Comparison of ENCODE assay signal across 11 cellular contexts in genomic region chr5:89293849-89294248, GRCh38.
DNase-seq lines count a peak whose midpoint lies in the region; ATAC-seq and TF ChIP-seq lines count a peak whose summit lies in the region.
"Had no signal": no experiment of that assay in that cellular context is flagged by ENCODE, and none has a peak within 500 bp of the region (broad histone marks: within the 10 kb centered on the region; RNA-seq: fewer than 3 reads in every experiment).

No MANE protein-coding gene starts in this region.

- H3K4me3 ChIP-seq in fibroblast of lung (replicated peaks in 1 of 4; ENCODE audit: control extremely low read depth in 1 of 4, insufficient read depth in 1 of 4, low read depth in 3 of 4, low read length in 4 of 4), result no peak overlapping the region

- no peaks in the 10 kb centered on the region for H3K4me1 Mint-ChIP-seq in stimulated activated naive CD8-positive, alpha-beta T cell treated with anti-CD3 and anti-CD28 coated beads, Interleukin-15, amount 100 ng/mL, for 72 hours

- no peaks in the 10 kb centered on the region for H4K20me1 ChIP-seq in fibroblast of lung (ENCODE audit: control insufficient read depth, extremely low read depth, insufficient read depth, low read length)

- no peaks in the 10 kb centered on the region for H3K27me3 Mint-ChIP-seq in stimulated activated naive CD8-positive, alpha-beta T cell treated with anti-CD3 and anti-CD28 coated beads, Interleukin-15, amount 100 ng/mL, for 72 hours

- H3K4me1 ChIP-seq in fibroblast of lung (ENCODE audit: control insufficient read depth, extremely low read depth, insufficient read depth, low read length), result no peaks in the 10 kb centered on the region

- no peaks in the 10 kb centered on the region for H3K9me3 ChIP-seq in fibroblast of lung (ENCODE audit: control insufficient read depth, insufficient read depth, low read depth, low read length)

- peak; percentile 42 for DNase-seq in GM03348 (ENCODE audit: low spot score)
- peak; percentile 98 for DNase-seq in NOMO-1 treated with DMSO at 0.1 percent for 48 hours (lab: John Stamatoyannopoulos, UW; ENCODE audit: unreplicated experiment)
- peak; percentile 42 to 63 for DNase-seq in fibroblast of lung (ENCODE audit: low read depth in 2 of 2)
- DNase-seq in omental fat pad (ENCODE audit: low spot score), result no peak
- DNase-seq in NCI-H524 (lab: John Stamatoyannopoulos, UW), result no peak
- DNase-seq in D341Med (ENCODE audit: low spot score), result no peak
- no peak for DNase-seq in stimulated activated naive CD8-positive, alpha-beta T cell treated with anti-CD3 and anti-CD28 coated beads, Interleukin-15, amount 100 ng/mL, for 72 hours
- DNase-seq: amniotic stem cell, mesendoderm had no signal

- no peak overlapping the region for H3K4me3 Mint-ChIP-seq in stimulated activated naive CD8-positive, alpha-beta T cell treated with anti-CD3 and anti-CD28 coated beads, Interleukin-15, amount 100 ng/mL, for 72 hours

- H3K36me3 ChIP-seq in fibroblast of lung (ENCODE audit: control insufficient read depth, insufficient read depth, low read length), result no peaks in the 10 kb centered on the region

- H3K9me3 Mint-ChIP-seq in stimulated activated naive CD8-positive, alpha-beta T cell treated with anti-CD3 and anti-CD28 coated beads, Interleukin-15, amount 100 ng/mL, for 72 hours, result no peaks in the 10 kb centered on the region

- no peaks in the 10 kb centered on the region for H3K27me3 ChIP-seq in fibroblast of lung (ENCODE audit: control insufficient read depth, insufficient read depth, low read length)

- H3K27ac Mint-ChIP-seq in stimulated activated naive CD8-positive, alpha-beta T cell treated with anti-CD3 and anti-CD28 coated beads, Interleukin-15, amount 100 ng/mL, for 72 hours, result no peak overlapping the region

- TF ChIP-seq CTCF in fibroblast of lung (conservative IDR thresholded peaks at IDR 0.05 in 1 of 2, IDR thresholded peaks at IDR 0.05 in 1 of 2; ENCODE audit: low read depth in 1 of 2, low read length in 2 of 2) (no peak), omental fat pad (IDR thresholded peaks at IDR 0.05) (no peak)

- no peak overlapping the region for H3K9ac ChIP-seq in fibroblast of lung (ENCODE audit: insufficient read depth, low read length)

- H3K4me2 ChIP-seq in fibroblast of lung (ENCODE audit: extremely low read depth, insufficient read depth, low read length), result no peak overlapping the region

- peak; percentile 90 for ATAC-seq in omental fat pad (ENCODE audit: low FRiP score)
- no peak for ATAC-seq in activated CD4-positive, CD25-positive, alpha-beta regulatory T cell treated with anti-CD3 and anti-CD28 coated beads, Interleukin-2, amount 50 U/mL, for 24 hours
- ATAC-seq in stimulated activated naive CD8-positive, alpha-beta T cell treated with anti-CD3 and anti-CD28 coated beads, Interleukin-15, amount 100 ng/mL, for 72 hours, result no peak
- ATAC-seq: Panc1 had no signal

- H3K27ac ChIP-seq in fibroblast of lung (ENCODE audit: insufficient read depth, low read length), result no peak overlapping the region

- no peak overlapping the region for H2AFZ ChIP-seq in fibroblast of lung (ENCODE audit: low read length)

- H3K79me2 ChIP-seq in fibroblast of lung (ENCODE audit: control insufficient read depth, insufficient read depth, low read length), result no peaks in the 10 kb centered on the region

Comparison
In these comparisons a context has a peak if more than half of its experiments do, and no peak if none do; other contexts are left out.
1. DNase-seq: peak in GM03348 (single experiment), NOMO-1 treated with DMSO at 0.1 percent for 48 hours (single experiment) and fibroblast of lung (2 of 2); none in omental fat pad (single experiment), NCI-H524 (0 of 2), D341Med (single experiment) and stimulated activated naive CD8-positive, alpha-beta T cell treated with anti-CD3 and anti-CD28 coated beads, Interleukin-15, amount 100 ng/mL, for 72 hours (0 of 2).